In genomic region chr1:167934407-167935251, GRCh38 we compare ENCODE assay signal across 8 cellular contexts. TPM values are rescaled to one million over a fixed set of nuclear protein-coding genes. Genes with fewer than 3 reads are reported as not detected.
DNase-seq lines count a peak whose midpoint lies in the region; ATAC-seq and TF ChIP-seq lines count a peak whose summit lies in the region.

No MANE protein-coding gene starts in this region.

- H3K4me1 Mint-ChIP-seq in stimulated activated naive CD8-positive, alpha-beta T cell treated with anti-CD3 and anti-CD28 coated beads, Interleukin-15, Interleukin-2, amounts not matched to agents 100 ng/mL and 50 ng/mL, for 24 hours (ENCODE audit: low read depth): peaks cover 47% of the 10 kb centered on the region
- peaks cover 25% of the 10 kb centered on the region for H3K4me1 Mint-ChIP-seq in T-helper 2 cell treated with Interferon-gamma antibody and Interleukin-4, amounts not matched to agents 5 μg/mL and 100 μg/mL, for 36 hours (ENCODE audit: low read depth)

- ATAC-seq in stimulated activated naive CD8-positive, alpha-beta T cell treated with anti-CD3 and anti-CD28 coated beads, Interleukin-15, Interleukin-2, amounts not matched to agents 100 U/mL and 50 U/mL, for 24 hours: no peak
- ATAC-seq in HG03135 (IDR thresholded peaks at IDR 0.05; ENCODE audit: unreplicated experiment): no peak

- peak overlapping the region; percentile 88 for H3K4me3 ChIP-seq in fibroblast of the aortic adventitia (ENCODE audit: low read depth, low read length)
- peak overlapping the region; percentile 80 for H3K4me3 ChIP-seq in retinal pigment epithelial cell (ENCODE audit: low read length)

- no peak for TF ChIP-seq CTCF in fibroblast of the aortic adventitia (IDR thresholded peaks at IDR 0.05; ENCODE audit: insufficient read depth, low read length)
- no peak for TF ChIP-seq CTCF in retinal pigment epithelial cell (conservative IDR thresholded peaks at IDR 0.05; ENCODE audit: low read depth, low read length)

- peak overlapping the region; percentile 100 for H3K27ac Mint-ChIP-seq in stimulated activated naive CD8-positive, alpha-beta T cell treated with anti-CD3 and anti-CD28 coated beads, Interleukin-15, Interleukin-2, amounts not matched to agents 100 ng/mL and 50 ng/mL, for 24 hours
- peak overlapping the region; percentile 97 for H3K27ac Mint-ChIP-seq in T-helper 2 cell treated with Interferon-gamma antibody and Interleukin-4, amounts not matched to agents 5 μg/mL and 100 μg/mL, for 36 hours

- DNase-seq in stimulated activated naive CD8-positive, alpha-beta T cell treated with anti-CD3 and anti-CD28 coated beads, Interleukin-15, Interleukin-2, amounts not matched to agents 100 U/mL and 50 U/mL, for 24 hours: no peak
- DNase-seq in T-helper 2 cell treated with Interferon-gamma antibody and Interleukin-4, amounts not matched to agents 5 μg/mL and 100 μg/mL, for 36 hours (ENCODE audit: low spot score): no peak
- DNase-seq in fibroblast of the aortic adventitia (ENCODE audit: low read depth) (peak; percentile 31), retinal pigment epithelial cell (ENCODE audit: low read depth) (no peak), GDM1 (lab: John Stamatoyannopoulos, UW) (no peak), foreskin melanocyte (no peak)

- peak overlapping the region; percentile 94 for H3K4me3 Mint-ChIP-seq in stimulated activated naive CD8-positive, alpha-beta T cell treated with anti-CD3 and anti-CD28 coated beads, Interleukin-15, Interleukin-2, amounts not matched to agents 100 ng/mL and 50 ng/mL, for 24 hours
- peak overlapping the region; percentile 90 for H3K4me3 Mint-ChIP-seq in T-helper 2 cell treated with Interferon-gamma antibody and Interleukin-4, amounts not matched to agents 5 μg/mL and 100 μg/mL, for 36 hours

- H3K9me3 Mint-ChIP-seq in stimulated activated naive CD8-positive, alpha-beta T cell treated with anti-CD3 and anti-CD28 coated beads, Interleukin-15, Interleukin-2, amounts not matched to agents 100 ng/mL and 50 ng/mL, for 24 hours: no peaks in the 10 kb centered on the region
- no peaks in the 10 kb centered on the region for H3K9me3 Mint-ChIP-seq in T-helper 2 cell treated with Interferon-gamma antibody and Interleukin-4, amounts not matched to agents 5 μg/mL and 100 μg/mL, for 36 hours

- peaks cover 4% of the 10 kb centered on the region for H3K36me3 Mint-ChIP-seq in stimulated activated naive CD8-positive, alpha-beta T cell treated with anti-CD3 and anti-CD28 coated beads, Interleukin-15, Interleukin-2, amounts not matched to agents 100 ng/mL and 50 ng/mL, for 24 hours (ENCODE audit: low read depth)
- peaks cover 5% of the 10 kb centered on the region for H3K36me3 Mint-ChIP-seq in T-helper 2 cell treated with Interferon-gamma antibody and Interleukin-4, amounts not matched to agents 5 μg/mL and 100 μg/mL, for 36 hours (ENCODE audit: low read depth)

- no peaks in the 10 kb centered on the region for H3K27me3 Mint-ChIP-seq in stimulated activated naive CD8-positive, alpha-beta T cell treated with anti-CD3 and anti-CD28 coated beads, Interleukin-15, Interleukin-2, amounts not matched to agents 100 ng/mL and 50 ng/mL, for 24 hours
- no peaks in the 10 kb centered on the region for H3K27me3 Mint-ChIP-seq in T-helper 2 cell treated with Interferon-gamma antibody and Interleukin-4, amounts not matched to agents 5 μg/mL and 100 μg/mL, for 36 hours (ENCODE audit: low read depth)

RNA-seq across cellular contexts. Expression of gene DCAF6, which starts 1.9 kb away (rescaled TPM):
- 68.9 and 83.4 TPM in 2 replicates for total RNA-seq in fibroblast of the aortic adventitia (ENCODE audit: low replicate concordance)

RNA-seq across cellular contexts. Expression of gene MPC2, which starts 2.2 kb away (rescaled TPM):
- total RNA-seq in fibroblast of the aortic adventitia (ENCODE audit: low replicate concordance): 14.9 and 49.3 TPM in 2 replicates

RNA-seq across cellular contexts. Expression of gene ADCY10, which starts 20.7 kb away (rescaled TPM):
- 0.09 and 0.25 TPM in 2 replicates for total RNA-seq in fibroblast of the aortic adventitia (ENCODE audit: low replicate concordance)
